22 cellular contexts compared by ENCODE assay signal in genomic region chr1:147785794-147786506, GRCh38. TPM values are rescaled to one million over a fixed set of nuclear protein-coding genes. Genes with fewer than 3 reads are reported as not detected.
"Had no signal": no experiment of that assay in that cellular context is flagged by ENCODE, and none has a peak within 500 bp of the region (broad histone marks: within the 10 kb centered on the region; RNA-seq: fewer than 3 reads in every experiment).

No MANE protein-coding gene starts in this region.

- H3K36me3 Mint-ChIP-seq: activated CD4-positive, alpha-beta memory T cell treated with anti-CD3 and anti-CD28 coated beads for 36 hours; activated naive CD8-positive, alpha-beta T cell; T-cell had no signal

- H3K4me3 Mint-ChIP-seq: activated B cell treated with CpG ODN at 0.5 μM for 24 hours; activated CD4-positive, alpha-beta memory T cell treated with anti-CD3 and anti-CD28 coated beads for 36 hours; activated CD4-positive, alpha-beta T cell treated with anti-CD3 and anti-CD28 coated beads, Interleukin-2, amount 10 ng/mL, durations not matched to agents 7 days and 5 days; activated naive CD4-positive, alpha-beta T cell treated with anti-CD3 and anti-CD28 coated beads for 36 hours; activated naive CD8-positive, alpha-beta T cell; activated T-cell treated with anti-CD3 and anti-CD28 coated beads, Interleukin-2, amount 50 U/mL, for 4 hours; T-cell had no signal

- DNase-seq: activated B cell treated with CpG ODN at 0.5 μM for 24 hours; activated CD4-positive, alpha-beta memory T cell treated with anti-CD3 and anti-CD28 coated beads for 36 hours; activated CD4-positive, alpha-beta T cell treated with anti-CD3 and anti-CD28 coated beads for 1 hour; activated CD4-positive, alpha-beta T cell treated with anti-CD3 and anti-CD28 coated beads, Interleukin-2, amount 10 ng/mL, durations not matched to agents 7 days and 5 days; activated CD8-positive, alpha-beta memory T cell treated with anti-CD3 and anti-CD28 coated beads for 24 hours; activated effector memory CD4-positive, alpha-beta T cell treated with anti-CD3 and anti-CD28 coated beads, Interleukin-2, amount 50 U/mL, for 16 hours; activated naive CD4-positive, alpha-beta T cell treated with anti-CD3 and anti-CD28 coated beads for 36 hours; activated T-cell treated with anti-CD3 and anti-CD28 coated beads, Interleukin-2, amount 50 U/mL, for 4 hours; cerebellar nuclear complex; Karpas-422; NCI-H1694; NCI-H2029 treated with DMSO at 0.1 percent for 48 hours; NCI-H510A; NCI-H526 treated with DMSO at 0.1 percent for 48 hours; NCI-H82; SIG-M5; T-cell; T-helper 2 cell; T1000 had no signal

- ATAC-seq: activated T-cell treated with anti-CD3 and anti-CD28 coated beads, Interleukin-2, amount 50 U/mL, for 4 hours; T-cell had no signal

- FAIRE-seq: TTC549 had no signal

- H3K9me3 Mint-ChIP-seq: activated B cell treated with CpG ODN at 0.5 μM for 24 hours; activated CD4-positive, alpha-beta memory T cell treated with anti-CD3 and anti-CD28 coated beads for 36 hours; activated CD4-positive, alpha-beta T cell treated with anti-CD3 and anti-CD28 coated beads, Interleukin-2, amount 10 ng/mL, durations not matched to agents 7 days and 5 days; activated naive CD4-positive, alpha-beta T cell treated with anti-CD3 and anti-CD28 coated beads for 36 hours; activated T-cell treated with anti-CD3 and anti-CD28 coated beads, Interleukin-2, amount 50 U/mL, for 4 hours; T-cell had no signal

- H3K27ac Mint-ChIP-seq: activated B cell treated with CpG ODN at 0.5 μM for 24 hours; activated CD4-positive, alpha-beta memory T cell treated with anti-CD3 and anti-CD28 coated beads for 36 hours; activated CD4-positive, alpha-beta T cell treated with anti-CD3 and anti-CD28 coated beads, Interleukin-2, amount 10 ng/mL, durations not matched to agents 7 days and 5 days; activated naive CD4-positive, alpha-beta T cell treated with anti-CD3 and anti-CD28 coated beads for 36 hours; activated naive CD8-positive, alpha-beta T cell; T-cell had no signal

- H3K4me1 Mint-ChIP-seq: activated B cell treated with CpG ODN at 0.5 μM for 24 hours; activated CD4-positive, alpha-beta T cell treated with anti-CD3 and anti-CD28 coated beads, Interleukin-2, amount 10 ng/mL, durations not matched to agents 7 days and 5 days; T-cell had no signal

RNA-seq across cellular contexts. Expression of gene GJA5, which starts 25.5 kb away (rescaled TPM):
- total RNA-seq: activated B cell treated with CpG ODN at 0.5 μM for 24 hours; activated CD4-positive, alpha-beta memory T cell treated with anti-CD3 and anti-CD28 coated beads for 36 hours; activated CD4-positive, alpha-beta T cell treated with anti-CD3 and anti-CD28 coated beads, Interleukin-2, amount 10 ng/mL, durations not matched to agents 7 days and 5 days; activated naive CD4-positive, alpha-beta T cell treated with anti-CD3 and anti-CD28 coated beads for 36 hours; activated T-cell treated with anti-CD3 and anti-CD28 coated beads, Interleukin-2, amount 50 U/mL, for 4 hours; OCI-LY7; T-cell had no signal
